ENCODE assay signal across 22 cellular contexts in the genomic region with DNA sequence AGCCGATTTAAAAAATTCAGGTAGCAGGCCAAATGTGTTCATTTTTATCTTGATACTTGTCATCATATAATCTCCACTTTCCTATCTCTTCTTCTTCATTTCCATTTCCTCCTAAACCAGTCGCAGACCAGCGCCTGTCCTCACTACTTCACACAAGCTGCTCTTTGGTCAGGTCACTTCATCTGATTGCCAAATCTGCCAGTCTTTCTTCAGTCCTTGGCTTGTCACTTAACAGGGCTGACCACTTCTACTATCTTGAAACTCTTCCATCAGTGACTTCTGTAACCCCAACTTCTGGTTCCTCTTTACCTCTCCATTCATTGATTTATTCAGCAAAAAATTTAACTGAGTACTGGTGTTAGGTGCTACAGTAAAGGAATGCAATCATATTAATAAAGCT.
"Had no signal": no experiment of that assay in that cellular context is flagged by ENCODE, and none has a peak within 500 bp of the region (broad histone marks: within the 10 kb centered on the region; RNA-seq: fewer than 3 reads in every experiment).

No MANE protein-coding gene starts in this region.

- H3K36me3 ChIP-seq: adrenal gland, breast epithelium, gastroesophageal sphincter, heart right ventricle, thoracic aorta, upper lobe of left lung had no signal

- H3K4me1 ChIP-seq: adrenal gland, breast epithelium, gastroesophageal sphincter, upper lobe of left lung had no signal

- H3K9me3 ChIP-seq: adrenal gland, breast epithelium, thoracic aorta had no signal

- H3K27ac Mint-ChIP-seq: activated CD4-positive, alpha-beta memory T cell treated with anti-CD3 and anti-CD28 coated beads for 36 hours; activated CD4-positive, alpha-beta T cell treated with anti-CD3 and anti-CD28 coated beads for 36 hours; activated naive CD4-positive, alpha-beta T cell treated with anti-CD3 and anti-CD28 coated beads, Interleukin-2, amount 50 U/mL, for 72 hours; activated T-helper 1 cell treated with anti-CD3 and anti-CD28 coated beads, Interleukin-12 subunit alpha, Interleukin-12 subunit beta, Interleukin-2, Interleukin-4 antibody, amounts not matched to agents 30 ng/mL and 10 ng/mL and 1 ng/mL, durations not matched to agents 14 hours and 24 hours and 36 hours; natural killer cell treated with Interleukin-12 subunit alpha and Interleukin-12 subunit beta and Interleukin-15 and Interleukin-18, amount 100 ng/mL, for 72 hours; stimulated activated naive B cell treated with anti-CD40 and anti-IgM and Interleukin-4, amounts not matched to agents 10 μg/mL and 1 μg/mL and 100 μg/mL, for 72 hours; T-helper 2 cell treated with Interferon-gamma antibody and Interleukin-4, amounts not matched to agents 5 μg/mL and 100 μg/mL, for 36 hours; WTC11 had no signal

- DNase-seq: activated CD4-positive, alpha-beta memory T cell treated with anti-CD3 and anti-CD28 coated beads for 36 hours; activated CD4-positive, alpha-beta T cell treated with anti-CD3 and anti-CD28 coated beads for 36 hours; activated gamma-delta T cell treated with Interleukin-2 at 50 U/mL for 16 hours; activated T-cell treated with anti-CD3 and anti-CD28 coated beads for 4 hours; adrenal gland; heart right ventricle; kidney glomerular epithelial cell; posterior cingulate gyrus; retina; stimulated activated naive B cell treated with anti-CD40 and anti-IgM and Interleukin-4, amounts not matched to agents 10 μg/mL and 1 μg/mL and 100 μg/mL, for 72 hours had no signal

- H3K4me3 ChIP-seq: adrenal gland, breast epithelium, coronary artery, gastroesophageal sphincter, heart right ventricle, thoracic aorta, upper lobe of left lung had no signal

- H3K9me3 Mint-ChIP-seq: activated CD4-positive, alpha-beta memory T cell treated with anti-CD3 and anti-CD28 coated beads for 36 hours; activated naive CD4-positive, alpha-beta T cell treated with anti-CD3 and anti-CD28 coated beads, Interleukin-2, amount 50 U/mL, for 72 hours; activated T-helper 1 cell treated with anti-CD3 and anti-CD28 coated beads, Interleukin-12 subunit alpha, Interleukin-12 subunit beta, Interleukin-2, Interleukin-4 antibody, amounts not matched to agents 30 ng/mL and 10 ng/mL and 1 ng/mL, durations not matched to agents 14 hours and 24 hours and 36 hours; natural killer cell treated with Interleukin-12 subunit alpha and Interleukin-12 subunit beta and Interleukin-15 and Interleukin-18, amount 100 ng/mL, for 72 hours; stimulated activated naive B cell treated with anti-CD40 and anti-IgM and Interleukin-4, amounts not matched to agents 10 μg/mL and 1 μg/mL and 100 μg/mL, for 72 hours; T-helper 2 cell treated with Interferon-gamma antibody and Interleukin-4, amounts not matched to agents 5 μg/mL and 100 μg/mL, for 36 hours had no signal

- H3K4me3 Mint-ChIP-seq: activated CD4-positive, alpha-beta memory T cell treated with anti-CD3 and anti-CD28 coated beads for 36 hours; activated CD4-positive, alpha-beta T cell treated with anti-CD3 and anti-CD28 coated beads for 36 hours; activated T-helper 1 cell treated with anti-CD3 and anti-CD28 coated beads, Interleukin-12 subunit alpha, Interleukin-12 subunit beta, Interleukin-2, Interleukin-4 antibody, amounts not matched to agents 30 ng/mL and 10 ng/mL and 1 ng/mL, durations not matched to agents 14 hours and 24 hours and 36 hours; natural killer cell treated with Interleukin-12 subunit alpha and Interleukin-12 subunit beta and Interleukin-15 and Interleukin-18, amount 100 ng/mL, for 72 hours; stimulated activated naive B cell treated with anti-CD40 and anti-IgM and Interleukin-4, amounts not matched to agents 10 μg/mL and 1 μg/mL and 100 μg/mL, for 72 hours; T-helper 2 cell treated with Interferon-gamma antibody and Interleukin-4, amounts not matched to agents 5 μg/mL and 100 μg/mL, for 36 hours; WTC11 had no signal

- ATAC-seq: activated CD4-positive, alpha-beta T cell treated with anti-CD3 and anti-CD28 coated beads for 36 hours; activated naive CD4-positive, alpha-beta T cell treated with anti-CD3 and anti-CD28 coated beads, Interleukin-2, amount 50 U/mL, for 72 hours; gastroesophageal sphincter; heart right ventricle; stimulated activated naive B cell treated with anti-CD40 and anti-IgM and Interleukin-4, amounts not matched to agents 10 μg/mL and 1 μg/mL and 100 μg/mL, for 72 hours; WTC11 had no signal

- H3K27me3 ChIP-seq: adrenal gland, breast epithelium, gastroesophageal sphincter, heart right ventricle, upper lobe of left lung had no signal

- H3K27ac ChIP-seq: adrenal gland, breast epithelium, coronary artery, gastroesophageal sphincter, heart right ventricle, thoracic aorta, upper lobe of left lung had no signal

- FAIRE-seq: astrocyte, endometrium had no signal

- H3K36me3 Mint-ChIP-seq: activated CD4-positive, alpha-beta memory T cell treated with anti-CD3 and anti-CD28 coated beads for 36 hours; activated naive CD4-positive, alpha-beta T cell treated with anti-CD3 and anti-CD28 coated beads, Interleukin-2, amount 50 U/mL, for 72 hours; natural killer cell treated with Interleukin-12 subunit alpha and Interleukin-12 subunit beta and Interleukin-15 and Interleukin-18, amount 100 ng/mL, for 72 hours; stimulated activated naive B cell treated with anti-CD40 and anti-IgM and Interleukin-4, amounts not matched to agents 10 μg/mL and 1 μg/mL and 100 μg/mL, for 72 hours; WTC11 had no signal

- H3K4me1 Mint-ChIP-seq: activated CD4-positive, alpha-beta T cell treated with anti-CD3 and anti-CD28 coated beads for 36 hours; stimulated activated naive B cell treated with anti-CD40 and anti-IgM and Interleukin-4, amounts not matched to agents 10 μg/mL and 1 μg/mL and 100 μg/mL, for 72 hours; WTC11 had no signal
